Comparison of ENCODE assay signal across 6 cellular contexts in the genomic region with DNA sequence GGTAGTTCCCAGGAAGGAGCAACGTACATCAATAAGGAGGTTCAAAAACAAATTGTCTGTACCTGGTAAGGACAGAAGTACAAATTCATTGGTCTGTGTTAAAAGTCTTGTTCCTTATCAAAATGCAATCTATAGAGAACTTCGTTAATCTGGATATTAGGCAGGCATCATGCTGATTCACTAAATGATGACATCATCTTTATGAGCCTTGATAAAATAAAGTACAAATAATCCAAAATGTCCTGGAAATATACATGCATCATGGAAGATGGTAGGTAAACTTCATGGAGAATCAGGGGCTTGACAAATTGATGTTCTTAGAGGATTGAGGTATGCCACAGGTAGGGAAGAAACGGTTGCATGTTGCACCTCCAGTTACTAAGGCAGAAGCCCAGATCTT.
"Had no signal": no experiment of that assay in that cellular context is flagged by ENCODE, and none has a peak within 500 bp of the region (broad histone marks: within the 10 kb centered on the region; RNA-seq: fewer than 3 reads in every experiment).

No MANE protein-coding gene starts in this region.

- DNase-seq: IMR-90, KBM-7, KG1 had no signal

- FAIRE-seq: HTR-8/SVneo, K562 had no signal

- H3K27ac ChIP-seq: HL-60 had no signal

- H3K4me3 ChIP-seq: K562 had no signal

- ATAC-seq: K562 had no signal
